ENCODE assay signal across 17 cellular contexts in genomic region chr3:51753763-51754750, GRCh38. TPM values are rescaled to one million over a fixed set of nuclear protein-coding genes. Genes with fewer than 3 reads are reported as not detected.
"Had no signal": no experiment of that assay in that cellular context is flagged by ENCODE, and none has a peak within 500 bp of the region (broad histone marks: within the 10 kb centered on the region; RNA-seq: fewer than 3 reads in every experiment).

No MANE protein-coding gene starts in this region.

RNA-seq across cellular contexts. Expression of gene IQCF6, which starts 25.0 kb away (rescaled TPM):
- total RNA-seq: activated CD8-positive, alpha-beta T cell treated with anti-CD3 and anti-CD28 coated beads for 36 hours; activated T-cell treated with anti-CD3 and anti-CD28 coated beads, Interleukin-2, amount 50 U/mL, for 4 hours; activated T-helper 17 cell treated with anti-CD3 and anti-CD28 coated beads, Interleukin-2, amount 50 U/mL, for 72 hours; breast epithelium; gastrocnemius medialis; left lobe of liver; lower lobe of right lung; mononuclear cell; psoas muscle; right atrium auricular region; smooth muscle cell; T-cell; T-helper 2 cell treated with Interferon-gamma antibody and Interleukin-4, amounts not matched to agents 100 ng/mL and 5 ng/mL, for 36 hours; thyroid gland; upper lobe of left lung; vagina; WTC11 had no signal

RNA-seq across cellular contexts. Expression of gene GRM2, which starts 47.2 kb away (rescaled TPM):
- total RNA-seq: vagina had no signal
